ENCODE assay signal across 22 cellular contexts in the genomic region with DNA sequence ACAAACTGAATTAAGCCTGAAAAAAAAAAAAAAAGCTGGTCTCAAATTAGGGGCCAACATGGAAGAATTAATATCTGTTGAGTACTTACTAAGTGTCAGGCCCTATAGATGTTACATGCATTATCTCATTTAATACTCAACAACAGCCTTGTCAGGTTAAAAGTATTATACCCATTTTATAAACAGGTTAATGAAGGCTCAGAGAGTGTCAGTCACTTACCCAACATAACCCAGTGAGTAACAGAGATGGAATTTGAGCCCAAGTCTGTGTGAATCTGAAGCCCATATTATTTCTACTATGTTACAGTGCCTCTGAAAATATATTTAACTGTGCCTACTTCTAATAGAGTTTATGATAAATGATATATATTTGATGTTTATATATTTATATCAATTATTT. TPM values are rescaled to one million over a fixed set of nuclear protein-coding genes. Genes with fewer than 3 reads are reported as not detected.
DNase-seq lines count a peak whose midpoint lies in the region; ATAC-seq and TF ChIP-seq lines count a peak whose summit lies in the region.
"Had no signal": no experiment of that assay in that cellular context is flagged by ENCODE, and none has a peak within 500 bp of the region (broad histone marks: within the 10 kb centered on the region; RNA-seq: fewer than 3 reads in every experiment).

No MANE protein-coding gene starts in this region.

- H3K27ac ChIP-seq in GM23248 (no peak overlapping the region), Karpas-422 (ENCODE audit: low read length) (no peak overlapping the region)
- H3K27ac ChIP-seq: BLaER1 had no signal

- H4K20me1 ChIP-seq in GM23248 (ENCODE audit: insufficient read depth) = no peaks in the 10 kb centered on the region
- no peaks in the 10 kb centered on the region for H4K20me1 ChIP-seq in Karpas-422 (ENCODE audit: insufficient read depth, low read depth, low read length)
- H4K20me1 ChIP-seq: BLaER1 had no signal

- in situ Hi-C loops in GM23248 (cut with MboI) = no loop called here

- TF ChIP-seq CTCF in choroid plexus epithelial cell (conservative IDR thresholded peaks at IDR 0.05; ENCODE audit: low read depth, low read length) = no peak

- H3K9me3 ChIP-seq in GM23248 (ENCODE audit: low read depth) (no peaks in the 10 kb centered on the region), Karpas-422 (ENCODE audit: low read length) (no peaks in the 10 kb centered on the region)
- H3K9me3 ChIP-seq: BE2C, BLaER1 had no signal

- H3K4me3 ChIP-seq in GM23248 = no peak overlapping the region
- H3K4me3 ChIP-seq in Karpas-422 (ENCODE audit: low read length) = no peak overlapping the region
- no peak overlapping the region for H3K4me3 ChIP-seq in choroid plexus epithelial cell (ENCODE audit: low read depth, low read length)
- H3K4me3 ChIP-seq: BLaER1, GM12878 had no signal

- H3K27me3 ChIP-seq in GM23248 (replicated peaks; ENCODE audit: insufficient read depth) (no peaks in the 10 kb centered on the region), Karpas-422 (ENCODE audit: low read length) (no peaks in the 10 kb centered on the region)
- H3K27me3 ChIP-seq: BE2C, BLaER1 had no signal

- H2AFZ ChIP-seq in GM23248 (no peak overlapping the region), Karpas-422 (ENCODE audit: low read length) (no peak overlapping the region)

- H3K4me2 ChIP-seq in GM23248 (ENCODE audit: unreplicated experiment) (no peak overlapping the region), Karpas-422 (ENCODE audit: low read depth, low read length, poor library complexity, severe bottlenecking) (no peak overlapping the region)
- H3K4me2 ChIP-seq: BLaER1 had no signal

- H3F3A ChIP-seq in GM23248 (ENCODE audit: insufficient read depth) = peaks cover 8% of the 10 kb centered on the region; the same call in 1 of the 2 replicates

- H3K79me2 ChIP-seq in GM23248 (ENCODE audit: insufficient read depth) (no peaks in the 10 kb centered on the region), Karpas-422 (ENCODE audit: low read length) (no peaks in the 10 kb centered on the region)

- no peaks in the 10 kb centered on the region for H3K4me1 ChIP-seq in GM23248 (ENCODE audit: insufficient read depth)
- peaks cover 10% of the 10 kb centered on the region for H3K4me1 ChIP-seq in Karpas-422 (ENCODE audit: low read length)

- H3K9me2 ChIP-seq in GM23248 (ENCODE audit: insufficient read depth) (no peaks in the 10 kb centered on the region), Karpas-422 (replicated peaks; ENCODE audit: insufficient read depth, low read length) (no peaks in the 10 kb centered on the region)

- DNase-seq in GM23248 (peak; percentile 12), Karpas-422 (peak; percentile 30), choroid plexus epithelial cell (ENCODE audit: low read depth) (peak; percentile 9), anterior cingulate cortex (lab: John Stamatoyannopoulos, UW) (no peak)
- DNase-seq: 8988T; ACHN; BE2C; C1 segment of cervical spinal cord; CD4-positive, alpha-beta memory T cell; CD4-positive, CD25-positive, alpha-beta regulatory T cell; CD8-positive, alpha-beta memory T cell; COR-L47; DMS 273 treated with DMSO at 0.1 percent for 48 hours; DMS153; DMS53; DMS79; DND-41; EL; GDM1 had no signal

- H3K36me3 ChIP-seq in GM23248 (ENCODE audit: low read depth) = no peaks in the 10 kb centered on the region
- no peaks in the 10 kb centered on the region for H3K36me3 ChIP-seq in Karpas-422 (ENCODE audit: insufficient read depth, low read length)
- H3K36me3 ChIP-seq: BE2C, BLaER1 had no signal

- H3K9ac ChIP-seq in GM23248 (no peak overlapping the region), Karpas-422 (ENCODE audit: low read length) (no peak overlapping the region)
- H3K9ac ChIP-seq: BLaER1 had no signal

- ATAC-seq in GM21576 (IDR thresholded peaks at IDR 0.05; ENCODE audit: unreplicated experiment) = no peak
- ATAC-seq: GM12878 had no signal

RNA-seq across cellular contexts. Expression of gene EIF2S2, which starts 11.3 kb away (rescaled TPM):
- total RNA-seq in GM23248 (2014; rRNA removed; shearing (Covaris generic)) = 114 and 138 TPM in 2 replicates
- polyA plus RNA-seq in GM23248 (2016; fragmentation: Nextera tagmentation; extraction: Ambion mirVana) = 109 and 114 TPM in 2 replicates
- total RNA-seq in Karpas-422 (2014; rRNA removed; shearing (Covaris generic); ENCODE audit: low replicate concordance) = 63.9 and 83.5 TPM in 2 replicates

Comparison
In these comparisons a context has a peak if more than half of its experiments do, and no peak if none do; other contexts are left out.
1. DNase-seq: peak in GM23248 (single experiment), Karpas-422 (single experiment) and choroid plexus epithelial cell (single experiment); none in anterior cingulate cortex (0 of 58).